28 cellular contexts compared by ENCODE assay signal in the genomic region with DNA sequence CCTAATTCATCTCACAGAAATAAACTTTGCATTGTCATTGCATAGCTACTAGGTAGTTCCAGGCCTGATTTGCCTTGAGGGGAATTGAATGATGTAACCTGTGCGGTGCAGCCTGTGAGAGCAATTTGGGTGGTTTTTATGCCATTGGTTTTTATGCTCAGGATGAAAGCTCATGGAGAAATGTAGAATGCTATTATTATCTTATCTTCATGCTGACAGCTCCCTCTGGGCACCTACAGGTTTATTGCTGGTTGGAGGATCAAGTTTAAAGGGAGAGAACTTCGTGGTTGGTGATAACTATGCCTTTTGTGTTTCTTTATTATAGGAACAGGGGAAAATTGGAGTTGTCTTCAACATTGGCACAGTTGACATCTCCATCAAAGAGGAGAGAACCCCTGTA.
"Had no signal": no experiment of that assay in that cellular context is flagged by ENCODE, and none has a peak within 500 bp of the region (broad histone marks: within the 10 kb centered on the region; RNA-seq: fewer than 3 reads in every experiment).

No MANE protein-coding gene starts in this region.

- H3K4me3 Mint-ChIP-seq: naive thymus-derived CD4-positive, alpha-beta T cell; natural killer cell treated with Interleukin-12 subunit alpha and Interleukin-12 subunit beta and Interleukin-15 and Interleukin-18, amount 100 ng/mL, for 72 hours; neural crest cell; stimulated activated effector memory CD8-positive, alpha-beta T cell treated with anti-CD3 and anti-CD28 coated beads, Interleukin-12 subunit alpha, Interleukin-12 subunit beta, amount 100 ng/mL, for 72 hours; stimulated activated naive CD8-positive, alpha-beta T cell treated with anti-CD3 and anti-CD28 coated beads, Interleukin-15, amount 100 ng/mL, for 72 hours had no signal

- H3K36me3 Mint-ChIP-seq: naive thymus-derived CD4-positive, alpha-beta T cell; natural killer cell treated with Interleukin-12 subunit alpha and Interleukin-12 subunit beta and Interleukin-15 and Interleukin-18, amount 100 ng/mL, for 72 hours; stimulated activated effector memory CD8-positive, alpha-beta T cell treated with anti-CD3 and anti-CD28 coated beads, Interleukin-12 subunit alpha, Interleukin-12 subunit beta, amount 100 ng/mL, for 72 hours had no signal

- H3K4me3 ChIP-seq: left ventricle myocardium inferior, lung, mucosa of descending colon, pancreas, prostate gland, sigmoid colon, spleen, testis, thyroid gland, transverse colon, upper lobe of right lung had no signal

- H3K27ac ChIP-seq: left ventricle myocardium inferior, pancreas, prostate gland, sigmoid colon, spleen, testis, thyroid gland, transverse colon, upper lobe of right lung had no signal

- H3K4me1 ChIP-seq: left ventricle myocardium inferior, pancreas, prostate gland, spleen, testis, thyroid gland, transverse colon, upper lobe of right lung had no signal

- H3K9me3 ChIP-seq: left ventricle myocardium inferior, mucosa of descending colon, pancreas, prostate gland, sigmoid colon, spleen, testis, thyroid gland, transverse colon, upper lobe of right lung had no signal

- DNase-seq: hypothalamus; islet precursor cell; left ventricle myocardium inferior; mesendoderm; midbrain; mucosa of descending colon; naive thymus-derived CD4-positive, alpha-beta T cell; nucleus accumbens; pancreas; posterior cingulate gyrus; retina; right cardiac atrium; sigmoid colon; small intestine; spleen; stimulated activated CD4-positive, alpha-beta T cell treated with anti-CD3 and anti-CD28 coated beads, Interleukin-4, amount 100 ng/mL, for 24 hours; stimulated activated naive CD4-positive, alpha-beta T cell treated with Interleukin-2 at 50 U/mL for 16 hours; stimulated activated naive CD8-positive, alpha-beta T cell treated with anti-CD3 and anti-CD28 coated beads, Interleukin-15, amount 100 ng/mL, for 72 hours; substantia nigra; testis; thyroid gland; transverse colon; upper lobe of right lung had no signal

- H3K4me1 Mint-ChIP-seq: naive thymus-derived CD4-positive, alpha-beta T cell; stimulated activated effector memory CD8-positive, alpha-beta T cell treated with anti-CD3 and anti-CD28 coated beads, Interleukin-12 subunit alpha, Interleukin-12 subunit beta, amount 100 ng/mL, for 72 hours; stimulated activated naive CD8-positive, alpha-beta T cell treated with anti-CD3 and anti-CD28 coated beads, Interleukin-15, amount 100 ng/mL, for 72 hours had no signal

- H3K36me3 ChIP-seq: left ventricle myocardium inferior, pancreas, prostate gland, spleen, thyroid gland, transverse colon, upper lobe of right lung had no signal

- H3K27ac Mint-ChIP-seq: naive thymus-derived CD4-positive, alpha-beta T cell; natural killer cell treated with Interleukin-12 subunit alpha and Interleukin-12 subunit beta and Interleukin-15 and Interleukin-18, amount 100 ng/mL, for 72 hours; stimulated activated effector memory CD8-positive, alpha-beta T cell treated with anti-CD3 and anti-CD28 coated beads, Interleukin-12 subunit alpha, Interleukin-12 subunit beta, amount 100 ng/mL, for 72 hours; stimulated activated naive CD8-positive, alpha-beta T cell treated with anti-CD3 and anti-CD28 coated beads, Interleukin-15, amount 100 ng/mL, for 72 hours had no signal

- ATAC-seq: mucosa of descending colon; naive thymus-derived CD4-positive, alpha-beta T cell; natural killer cell treated with Interleukin-12 subunit alpha and Interleukin-12 subunit beta and Interleukin-15 and Interleukin-18, amount 100 ng/mL, for 72 hours; pancreas; right cardiac atrium; stimulated activated effector memory CD8-positive, alpha-beta T cell treated with anti-CD3 and anti-CD28 coated beads, Interleukin-12 subunit alpha, Interleukin-12 subunit beta, amount 100 ng/mL, for 72 hours; stimulated activated naive CD8-positive, alpha-beta T cell treated with anti-CD3 and anti-CD28 coated beads, Interleukin-15, amount 100 ng/mL, for 72 hours; upper lobe of right lung had no signal

- H3K27me3 Mint-ChIP-seq: naive thymus-derived CD4-positive, alpha-beta T cell; natural killer cell treated with Interleukin-12 subunit alpha and Interleukin-12 subunit beta and Interleukin-15 and Interleukin-18, amount 100 ng/mL, for 72 hours; stimulated activated naive CD8-positive, alpha-beta T cell treated with anti-CD3 and anti-CD28 coated beads, Interleukin-15, amount 100 ng/mL, for 72 hours had no signal
